8 cellular contexts compared by ENCODE assay signal in the genomic region with DNA sequence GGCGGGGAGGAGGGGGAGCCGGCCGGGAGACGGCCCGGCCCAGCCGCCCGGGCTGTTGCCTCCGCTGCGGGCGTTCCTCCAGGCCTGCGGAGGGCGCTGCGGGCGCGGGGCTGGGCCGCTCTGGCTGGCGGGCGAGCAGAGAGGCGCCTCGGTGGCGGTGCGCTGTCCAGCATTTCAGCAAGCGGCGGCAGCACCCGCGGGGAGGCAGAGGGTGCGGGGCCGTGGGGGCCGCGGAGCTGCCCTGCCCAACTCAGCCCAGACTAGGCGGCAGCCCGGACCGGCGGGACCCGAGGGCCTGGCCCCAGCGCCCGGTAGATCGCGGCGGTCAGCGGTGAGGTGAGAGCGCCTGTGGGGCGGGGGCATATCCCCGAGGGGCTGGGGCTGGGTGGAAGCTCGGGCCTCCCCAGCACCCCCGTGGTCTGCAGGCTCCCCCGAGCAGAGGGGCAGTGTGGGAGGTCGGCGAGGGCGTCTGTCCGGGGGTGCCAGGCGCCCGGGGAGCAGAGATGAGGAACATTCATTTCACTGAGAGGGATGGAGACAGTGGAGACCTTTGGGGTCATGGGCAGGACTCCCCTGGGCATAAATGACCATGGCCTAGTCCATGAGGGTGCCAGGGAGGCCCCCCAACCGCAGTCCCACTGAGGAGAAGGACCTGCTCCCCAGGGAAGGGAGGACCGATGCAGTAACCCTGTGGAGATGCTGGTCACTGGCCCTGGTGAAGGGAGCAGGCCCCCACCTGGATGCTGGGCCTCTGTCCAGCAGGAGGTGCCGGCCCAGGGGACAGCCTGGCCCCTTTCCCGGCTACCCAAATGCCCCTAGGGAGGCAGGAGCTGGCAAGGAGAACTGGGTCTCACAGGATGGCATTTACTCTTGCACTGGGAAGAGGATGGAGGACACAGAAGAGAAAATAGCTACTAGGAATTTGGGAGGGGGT. TPM values are rescaled to one million over a fixed set of nuclear protein-coding genes. Genes with fewer than 3 reads are reported as not detected.
DNase-seq lines count a peak whose midpoint lies in the region; ATAC-seq and TF ChIP-seq lines count a peak whose summit lies in the region.

A gene with protein sequence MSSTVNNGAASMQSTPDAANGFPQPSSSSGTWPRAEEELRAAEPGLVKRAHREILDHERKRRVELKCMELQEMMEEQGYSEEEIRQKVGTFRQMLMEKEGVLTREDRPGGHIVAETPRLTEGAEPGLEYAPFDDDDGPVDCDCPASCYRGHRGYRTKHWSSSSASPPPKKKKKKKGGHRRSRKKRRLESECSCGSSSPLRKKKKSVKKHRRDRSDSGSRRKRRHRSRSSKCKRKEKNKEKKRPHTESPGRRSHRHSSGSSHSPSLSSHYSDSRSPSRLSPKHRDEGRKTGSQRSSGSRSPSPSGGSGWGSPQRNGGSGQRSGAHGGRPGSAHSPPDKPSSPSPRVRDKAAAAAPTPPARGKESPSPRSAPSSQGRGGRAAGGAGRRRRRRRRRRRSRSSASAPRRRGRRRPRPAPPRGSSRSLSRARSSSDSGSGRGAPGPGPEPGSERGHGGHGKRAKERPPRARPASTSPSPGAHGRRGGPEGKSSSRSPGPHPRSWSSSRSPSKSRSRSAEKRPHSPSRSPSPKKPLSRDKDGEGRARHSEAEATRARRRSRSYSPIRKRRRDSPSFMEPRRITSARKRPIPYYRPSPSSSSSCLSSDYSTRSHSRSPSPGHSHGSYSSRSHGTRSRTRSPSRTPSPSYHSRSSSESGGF (plus strand): TSS at position 165 of the 934 bp plus-strand sequence. CDS start 33,171 bp downstream, outside the sequence.

- no peak within 1 kb of the TSS for H3K27ac ChIP-seq in SJCRH30
- no peak within 1 kb of the TSS for H3K27ac ChIP-seq in neutrophil

- no peaks in the 10 kb centered on the region; the same call in 1 of the 2 replicates for H3K4me1 ChIP-seq in SJCRH30
- peaks cover 0 to 3% of the 10 kb centered on the region in 2 experiments for H3K4me1 ChIP-seq in neutrophil (ENCODE audit: control insufficient read depth in 1 of 2, insufficient read depth in 1 of 2, low read depth in 1 of 2, low read length in 1 of 2)

- 0 out of 2 replicates have a peak within 1 kb of the TSS, but pooled peaks have one; percentile 10 for H3K4me3 ChIP-seq in SJCRH30
- no peak within 1 kb of the TSS for H3K4me3 ChIP-seq in neutrophil (ENCODE audit: low read depth in 1 of 2, low read length in 1 of 2)

- TF ChIP-seq CTCF in AG09319 (IDR thresholded peaks at IDR 0.05; ENCODE audit: low read depth, low read length) (peak; percentile 42), neutrophil (IDR thresholded peaks at IDR 0.05) (peak; percentile 44)

- H3K27me3 ChIP-seq in SJCRH30 (no peaks in the 10 kb centered on the region), neutrophil (peaks cover 57% of the 10 kb centered on the region)

- H3K9me3 ChIP-seq in SJCRH30 (replicated peaks) = no peaks in the 10 kb centered on the region
- no peaks in the 10 kb centered on the region for H3K9me3 ChIP-seq in neutrophil

- no peaks in the 10 kb centered on the region for H3K36me3 ChIP-seq in SJCRH30
- H3K36me3 ChIP-seq in neutrophil = no peaks in the 10 kb centered on the region

- peak; percentile 81 for ATAC-seq in GM19351 (IDR thresholded peaks at IDR 0.05; ENCODE audit: unreplicated experiment)

- DNase-seq in AG09319 (ENCODE audit: extremely low read depth, low read depth) = peak; percentile 30
- DNase-seq in M059J (ENCODE audit: low read depth) = peak; percentile 57
- peak; percentile 85 to 86 for DNase-seq in SJCRH30
- DNase-seq in activated gamma-delta T cell (lab: John Stamatoyannopoulos, UW) = peak; percentile 62
- DNase-seq in foreskin melanocyte = peak; percentile 52
- peak; percentile 71 for DNase-seq in superior temporal gyrus (ENCODE audit: extremely low spot score)

RNA-seq across cellular contexts. Expression of the gene that starts here (rescaled TPM):
- total RNA-seq in M059J (2014; rRNA removed; shearing (Covaris generic)) = 0.27 and 0.39 TPM in 2 replicates
- total RNA-seq in SJCRH30 (2014; rRNA removed; shearing (Covaris generic)) = 0.43 and 0.51 TPM in 2 replicates

Comparison
In these comparisons a context has a peak if more than half of its experiments do, and no peak if none do; other contexts are left out.
1. Peak in DNase-seq in M059J; RNA of the gene not detected or under 1 TPM.
2. Peak in DNase-seq and H3K4me3 ChIP-seq in SJCRH30; RNA of the gene not detected or under 1 TPM.
3. DNase-seq: peak in every context shown above with its lines; median percentile 86 in SJCRH30; 71 in superior temporal gyrus; 62 in activated gamma-delta T cell; 57 in M059J; 52 in foreskin melanocyte; 30 in AG09319.